9 cellular contexts compared by ENCODE assay signal in genomic region chr10:62373639-62373994, GRCh38. TPM values are rescaled to one million over a fixed set of nuclear protein-coding genes. Genes with fewer than 3 reads are reported as not detected.
DNase-seq lines count a peak whose midpoint lies in the region; ATAC-seq and TF ChIP-seq lines count a peak whose summit lies in the region.
"Had no signal": no experiment of that assay in that cellular context is flagged by ENCODE, and none has a peak within 500 bp of the region (broad histone marks: within the 10 kb centered on the region; RNA-seq: fewer than 3 reads in every experiment).

No MANE protein-coding gene starts in this region.

- H3K27me3 ChIP-seq in mammary epithelial cell (ENCODE audit: insufficient read depth, low read length) (no peaks in the 10 kb centered on the region), thymus (ENCODE audit: control insufficient read depth, insufficient read depth) (peaks cover 12% of the 10 kb centered on the region)

- dilution Hi-C loops in mammary epithelial cell (cut with HindIII; ENCODE audit: low sequenced_read_pairs): no loop called here

- peak overlapping the region; percentile 84 for H2AFZ ChIP-seq in mammary epithelial cell (ENCODE audit: low read depth, low read length)

- intact Hi-C loops in mammary epithelial cell (cut with micrococcal nuclease) (no loop called here), lower leg skin (cut with DNase I; ENCODE audit: low total_unique reads) (no loop called here)

- H3K9me3 ChIP-seq in mammary epithelial cell (replicated peaks; ENCODE audit: insufficient read depth, low read length) (no peaks in the 10 kb centered on the region), thymus (ENCODE audit: control insufficient read depth) (no peaks in the 10 kb centered on the region)

- H3K27me3 Mint-ChIP-seq in activated CD8-positive, alpha-beta memory T cell treated with anti-CD3 and anti-CD28 coated beads, Interleukin-2, amount 10 ng/mL, durations not matched to agents 7 days and 5 days: peaks cover 54% of the 10 kb centered on the region

- peak overlapping the region; percentile 26 to 72 (median 66) for H3K4me3 ChIP-seq in mammary epithelial cell (replicated peaks in 1 of 3; ENCODE audit: insufficient read depth in 1 of 3, low read depth in 2 of 3, low read length in 3 of 3)
- H3K4me3 ChIP-seq in lower leg skin (ENCODE audit: low read depth, poor library complexity, severe bottlenecking): peak overlapping the region; percentile 30
- peak overlapping the region; percentile 47 for H3K4me3 ChIP-seq in thymus (ENCODE audit: low read length)

- H3K36me3 ChIP-seq in mammary epithelial cell (ENCODE audit: insufficient read depth, low read length) (peaks cover 2% of the 10 kb centered on the region), thymus (ENCODE audit: control insufficient read depth, insufficient read depth) (no peaks in the 10 kb centered on the region)

- H3K9ac ChIP-seq in mammary epithelial cell (ENCODE audit: insufficient read depth, low read length): peak overlapping the region; percentile 84

- no peak for TF ChIP-seq POLR2A in lower leg skin (IDR thresholded peaks at IDR 0.05)

- in situ Hi-C loops in mammary epithelial cell (cut with MboI; ENCODE audit: low sequenced_read_pairs in 2 of 2): no loop called here

- H3K4me3 Mint-ChIP-seq in activated CD8-positive, alpha-beta memory T cell treated with anti-CD3 and anti-CD28 coated beads, Interleukin-2, amount 10 ng/mL, durations not matched to agents 7 days and 5 days: peak overlapping the region; percentile 50

- H3K4me1 Mint-ChIP-seq in activated CD8-positive, alpha-beta memory T cell treated with anti-CD3 and anti-CD28 coated beads, Interleukin-2, amount 10 ng/mL, durations not matched to agents 7 days and 5 days: peaks cover 7% of the 10 kb centered on the region

- WGBS in mammary epithelial cell (ENCODE audit: low coverage, missing lambda C conversion rate): 12% methylated on average over 6 of the region's 8 CpGs
- 29 to 32% methylated on average over 8 of the region's 8 CpGs for WGBS in lower leg skin, 2 donors
- 51% methylated on average over 8 of the region's 8 CpGs for WGBS in thymus

- BruUV-seq in mammary epithelial cell (replicated peaks; lab: Mats Ljungman, UMichigan): TSS peak; percentile 57

- H3K9me3 Mint-ChIP-seq in activated CD8-positive, alpha-beta memory T cell treated with anti-CD3 and anti-CD28 coated beads, Interleukin-2, amount 10 ng/mL, durations not matched to agents 7 days and 5 days (ENCODE audit: low read depth): no peaks in the 10 kb centered on the region

- H3K27ac Mint-ChIP-seq in activated CD8-positive, alpha-beta memory T cell treated with anti-CD3 and anti-CD28 coated beads, Interleukin-2, amount 10 ng/mL, durations not matched to agents 7 days and 5 days: no peak overlapping the region

- H3K27ac ChIP-seq in mammary epithelial cell (ENCODE audit: insufficient read depth, low read depth, low read length) (peak overlapping the region; percentile 61), thymus (ENCODE audit: low read depth) (no peak overlapping the region)

- H3K79me2 ChIP-seq in mammary epithelial cell (ENCODE audit: insufficient read depth, low read length): peaks cover 42% of the 10 kb centered on the region

- peak overlapping the region; percentile 85 for H3K4me2 ChIP-seq in mammary epithelial cell (ENCODE audit: insufficient read depth, low read depth, low read length)

- peaks cover 26% of the 10 kb centered on the region for H3K4me1 ChIP-seq in mammary epithelial cell (ENCODE audit: insufficient read depth, low read length)
- no peaks in the 10 kb centered on the region for H3K4me1 ChIP-seq in thymus (ENCODE audit: control insufficient read depth, insufficient read depth, low read length)

- TF ChIP-seq CTCF in mammary epithelial cell (conservative IDR thresholded peaks at IDR 0.05 in 1 of 2, IDR thresholded peaks at IDR 0.05 in 1 of 2; ENCODE audit: extremely low read depth in 1 of 2, insufficient read depth in 1 of 2, low read depth in 1 of 2, low read length in 2 of 2) (no peak), lower leg skin (IDR thresholded peaks at IDR 0.05) (no peak)

- no peaks in the 10 kb centered on the region for H3K36me3 Mint-ChIP-seq in activated CD8-positive, alpha-beta memory T cell treated with anti-CD3 and anti-CD28 coated beads, Interleukin-2, amount 10 ng/mL, durations not matched to agents 7 days and 5 days

- no peaks in the 10 kb centered on the region for H4K20me1 ChIP-seq in mammary epithelial cell (ENCODE audit: insufficient read depth, low read length)

- DNase-seq in activated CD8-positive, alpha-beta memory T cell treated with anti-CD3 and anti-CD28 coated beads, Interleukin-2, amount 10 ng/mL, durations not matched to agents 7 days and 5 days: no peak
- no peak for DNase-seq in activated CD8-positive, alpha-beta memory T cell treated with anti-CD3 and anti-CD28 coated beads, Interleukin-2, amount 50 U/mL, for 4 hours
- DNase-seq in mammary epithelial cell (no peak), lower leg skin (ENCODE audit: low spot score in 2 of 2) (no peak), NCI-H1105 treated with DMSO at 0.1 percent for 48 hours (lab: John Stamatoyannopoulos, UW) (no peak), DMS79 treated with DMSO at 0.1 percent for 48 hours (lab: John Stamatoyannopoulos, UW) (no peak)
- no peak for DNase-seq in stimulated activated naive CD4-positive, alpha-beta T cell treated with Interleukin-2 at 50 U/mL for 16 hours (lab: John Stamatoyannopoulos, UW)

- CTCF ChIA-PET in activated CD8-positive, alpha-beta memory T cell treated with anti-CD3 and anti-CD28 coated beads, Interleukin-2, amount 10 ng/mL, durations not matched to agents 7 days and 5 days (lab: Charles Lee): interaction anchor here (0.6 to 0.7 kb wide), 2 partner anchors 109 to 513 kb away, joined by 3 to 4 read pairs; no protein-coding TSS in a partner anchor
- CTCF ChIA-PET in mammary epithelial cell (lab: Charles Lee; ENCODE audit: low non-redundant PET): no interaction called here

- no peak for ATAC-seq in activated CD8-positive, alpha-beta memory T cell treated with anti-CD3 and anti-CD28 coated beads, Interleukin-2, amount 10 ng/mL, durations not matched to agents 7 days and 5 days

RNA-seq across cellular contexts. Expression of gene ZNF365, which starts 0.6 kb away (rescaled TPM):
- total RNA-seq in activated CD8-positive, alpha-beta memory T cell treated with anti-CD3 and anti-CD28 coated beads, Interleukin-2, amount 10 ng/mL, durations not matched to agents 7 days and 5 days: not detected
- total RNA-seq in mammary epithelial cell (10 to 100 TPM; 10.1 to 13.0 TPM), lower leg skin (1 to 10 TPM in 2 of 4 donors, under 1 TPM in 2; 0.30 to 4.7 (median 1.1) TPM)
- polyA plus RNA-seq in mammary epithelial cell (7.1 TPM), thymus (0.73 TPM)
- polyA minus RNA-seq in mammary epithelial cell: 16.6 TPM
- total RNA-seq: T-helper 2 cell treated with Interferon-gamma antibody and Interleukin-4, amounts not matched to agents 100 ng/mL and 5 ng/mL, for 36 hours had no signal
